In the genomic region with DNA sequence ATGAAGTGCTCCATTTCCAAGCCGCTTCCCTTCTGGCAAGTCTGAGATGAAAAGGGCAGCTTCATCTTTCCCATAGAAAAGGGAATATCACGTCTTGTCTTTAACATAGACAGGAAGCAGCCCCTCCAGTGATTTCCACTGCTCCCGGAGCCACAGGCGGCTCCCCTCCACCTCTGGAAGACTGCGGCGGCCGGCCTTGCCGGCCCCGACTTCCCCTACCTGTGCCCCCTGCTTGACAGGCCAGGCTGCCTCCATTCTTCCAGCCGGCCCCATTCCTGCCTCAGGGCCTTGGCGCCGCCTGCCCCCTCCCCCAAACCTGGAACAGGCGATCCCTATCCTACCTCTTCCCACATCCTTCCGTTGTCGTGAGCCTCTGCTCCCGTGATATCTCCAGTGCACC, we compare ENCODE assay signal across 34 cellular contexts.
"Had no signal": no experiment of that assay in that cellular context is flagged by ENCODE, and none has a peak within 500 bp of the region (broad histone marks: within the 10 kb centered on the region; RNA-seq: fewer than 3 reads in every experiment).

No MANE protein-coding gene starts in this region.

- H3K4me1 ChIP-seq: Peyer's patch had no signal

- H3K4me3 ChIP-seq: MG63, Peyer's patch had no signal

- H3K27ac ChIP-seq: brain microvascular endothelial cell, Peyer's patch, VCaP had no signal

- H3K27me3 Mint-ChIP-seq: activated CD4-positive, alpha-beta memory T cell treated with anti-CD3 and anti-CD28 coated beads, Interleukin-2, amount 10 ng/mL, durations not matched to agents 7 days and 5 days; activated CD8-positive, alpha-beta memory T cell treated with anti-CD3 and anti-CD28 coated beads, Interleukin-2, amount 10 ng/mL, durations not matched to agents 7 days and 5 days; activated naive CD4-positive, alpha-beta T cell treated with anti-CD3 and anti-CD28 coated beads, Interleukin-2, amount 10 ng/mL, durations not matched to agents 7 days and 5 days; activated naive CD8-positive, alpha-beta T cell; activated naive CD8-positive, alpha-beta T cell treated with anti-CD3 and anti-CD28 coated beads, Interleukin-2, amount 50 U/mL, for 24 hours; central memory CD8-positive, alpha-beta T cell had no signal

- H3K4me1 Mint-ChIP-seq: activated CD4-positive, alpha-beta memory T cell treated with anti-CD3 and anti-CD28 coated beads, Interleukin-2, amount 10 ng/mL, durations not matched to agents 7 days and 5 days; activated CD8-positive, alpha-beta memory T cell treated with anti-CD3 and anti-CD28 coated beads, Interleukin-2, amount 10 ng/mL, durations not matched to agents 7 days and 5 days; activated naive CD4-positive, alpha-beta T cell treated with anti-CD3 and anti-CD28 coated beads, Interleukin-2, amount 10 ng/mL, durations not matched to agents 7 days and 5 days; activated naive CD8-positive, alpha-beta T cell treated with anti-CD3 and anti-CD28 coated beads, Interleukin-2, amount 50 U/mL, for 24 hours; central memory CD8-positive, alpha-beta T cell had no signal

- ATAC-seq: activated CD8-positive, alpha-beta memory T cell treated with anti-CD3 and anti-CD28 coated beads, Interleukin-2, amount 10 ng/mL, durations not matched to agents 7 days and 5 days; activated naive CD8-positive, alpha-beta T cell treated with anti-CD3 and anti-CD28 coated beads, Interleukin-2, amount 50 U/mL, for 24 hours; PC-3 had no signal

- DNase-seq: activated CD4-positive, alpha-beta memory T cell treated with anti-CD3 and anti-CD28 coated beads, Interleukin-2, amount 10 ng/mL, durations not matched to agents 7 days and 5 days; activated CD4-positive, alpha-beta T cell treated with anti-CD3 and anti-CD28 coated beads for 1 hour; activated CD4-positive, alpha-beta T cell treated with anti-CD3 and anti-CD28 coated beads for 48 hours; activated CD4-positive, CD25-positive, alpha-beta regulatory T cell; activated CD8-positive, alpha-beta memory T cell treated with anti-CD3 and anti-CD28 coated beads for 24 hours; activated CD8-positive, alpha-beta memory T cell treated with anti-CD3 and anti-CD28 coated beads, Interleukin-2, amount 10 ng/mL, durations not matched to agents 7 days and 5 days; activated CD8-positive, alpha-beta memory T cell treated with anti-CD3 and anti-CD28 coated beads, Interleukin-2, amount 50 U/mL, for 48 hours; activated effector memory CD4-positive, alpha-beta T cell treated with Interleukin-2 at 50 U/mL for 16 hours; activated naive CD4-positive, alpha-beta T cell treated with anti-CD3 and anti-CD28 coated beads, Interleukin-2, amount 10 ng/mL, durations not matched to agents 7 days and 5 days; activated naive CD8-positive, alpha-beta T cell treated with anti-CD3 and anti-CD28 coated beads, Interleukin-2, amount 50 U/mL, for 24 hours; activated T-cell treated with anti-CD3 and anti-CD28 coated beads, Interleukin-2, amount 50 U/mL, for 48 hours; anterior cingulate cortex; brain microvascular endothelial cell; Kasumi-1; KG1; MG63; NCI-H1048; NCI-H1436 treated with DMSO at 0.1 percent for 48 hours; NCI-H1694 treated with DMSO at 0.1 percent for 48 hours; NCI-H2029; NCI-H345; NCI-H526; NCI-H748 treated with DMSO at 0.1 percent for 48 hours; NK-92 treated with Interleukin-12 subunit alpha and Interleukin-12 subunit beta, amount 100 ng/mL, for 24 hours; PC-3; Peyer's patch; RPMI8226; SW 1271; T-helper 1 cell; T-helper 2 cell; T-helper 9 cell had no signal

- H3K4me3 Mint-ChIP-seq: activated CD4-positive, alpha-beta memory T cell treated with anti-CD3 and anti-CD28 coated beads, Interleukin-2, amount 10 ng/mL, durations not matched to agents 7 days and 5 days; activated CD8-positive, alpha-beta memory T cell treated with anti-CD3 and anti-CD28 coated beads, Interleukin-2, amount 10 ng/mL, durations not matched to agents 7 days and 5 days; activated naive CD4-positive, alpha-beta T cell treated with anti-CD3 and anti-CD28 coated beads, Interleukin-2, amount 10 ng/mL, durations not matched to agents 7 days and 5 days; activated naive CD8-positive, alpha-beta T cell; activated naive CD8-positive, alpha-beta T cell treated with anti-CD3 and anti-CD28 coated beads, Interleukin-2, amount 50 U/mL, for 24 hours; central memory CD8-positive, alpha-beta T cell had no signal

- H3K9me3 Mint-ChIP-seq: activated CD4-positive, alpha-beta memory T cell treated with anti-CD3 and anti-CD28 coated beads, Interleukin-2, amount 10 ng/mL, durations not matched to agents 7 days and 5 days; activated naive CD4-positive, alpha-beta T cell treated with anti-CD3 and anti-CD28 coated beads, Interleukin-2, amount 10 ng/mL, durations not matched to agents 7 days and 5 days; activated naive CD8-positive, alpha-beta T cell treated with anti-CD3 and anti-CD28 coated beads, Interleukin-2, amount 50 U/mL, for 24 hours; central memory CD8-positive, alpha-beta T cell had no signal

- H3K9me3 ChIP-seq: MG63, Peyer's patch had no signal

- H3K27ac Mint-ChIP-seq: activated CD4-positive, alpha-beta memory T cell treated with anti-CD3 and anti-CD28 coated beads, Interleukin-2, amount 10 ng/mL, durations not matched to agents 7 days and 5 days; activated CD8-positive, alpha-beta memory T cell treated with anti-CD3 and anti-CD28 coated beads, Interleukin-2, amount 10 ng/mL, durations not matched to agents 7 days and 5 days; activated naive CD4-positive, alpha-beta T cell treated with anti-CD3 and anti-CD28 coated beads, Interleukin-2, amount 10 ng/mL, durations not matched to agents 7 days and 5 days; activated naive CD8-positive, alpha-beta T cell; activated naive CD8-positive, alpha-beta T cell treated with anti-CD3 and anti-CD28 coated beads, Interleukin-2, amount 50 U/mL, for 24 hours had no signal

- H3K27me3 ChIP-seq: brain microvascular endothelial cell, MG63, Peyer's patch had no signal

- H3K36me3 ChIP-seq: brain microvascular endothelial cell, Peyer's patch had no signal

- H3K36me3 Mint-ChIP-seq: activated CD8-positive, alpha-beta memory T cell treated with anti-CD3 and anti-CD28 coated beads, Interleukin-2, amount 10 ng/mL, durations not matched to agents 7 days and 5 days; activated naive CD4-positive, alpha-beta T cell treated with anti-CD3 and anti-CD28 coated beads, Interleukin-2, amount 10 ng/mL, durations not matched to agents 7 days and 5 days; activated naive CD8-positive, alpha-beta T cell had no signal
